In the genomic region with DNA sequence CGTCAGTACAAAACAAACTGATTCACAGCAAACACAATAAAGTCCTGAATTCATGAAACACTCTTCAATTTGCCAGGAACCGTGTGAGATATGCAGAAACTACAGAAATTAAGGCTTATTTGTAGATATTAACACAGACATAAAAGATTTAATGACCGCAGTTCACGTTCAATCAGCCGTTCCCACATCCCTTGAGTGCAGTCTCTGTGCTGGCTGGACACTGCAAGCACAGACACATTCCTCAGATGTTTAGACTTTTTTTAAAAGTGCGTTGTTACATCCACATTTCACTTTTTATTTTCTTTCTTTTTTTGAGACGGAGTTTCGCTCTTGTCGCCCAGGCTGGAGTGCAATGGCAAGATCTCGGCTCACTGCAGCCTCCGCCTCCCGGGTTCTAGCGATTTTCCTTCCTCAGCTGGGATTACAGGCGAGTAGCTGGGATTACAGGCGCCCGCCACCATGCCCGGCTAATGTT, we compare ENCODE assay signal across 8 cellular contexts.
DNase-seq lines count a peak whose midpoint lies in the region; ATAC-seq and TF ChIP-seq lines count a peak whose summit lies in the region.

No MANE protein-coding gene starts in this region.

- peak overlapping the region; percentile 80; the same call in 1 of the 2 replicates for H2AFZ ChIP-seq in OCI-LY3 (ENCODE audit: low read depth, low read length)

- H3K9ac ChIP-seq in OCI-LY3 (ENCODE audit: low read length) (peak overlapping the region; percentile 91), endocrine pancreas (ENCODE audit: control insufficient read depth, insufficient read depth, low read length) (peak overlapping the region; percentile 66), mucosa of stomach (ENCODE audit: low read length) (peak overlapping the region; percentile 84)

- no peaks in the 10 kb centered on the region for H4K20me1 ChIP-seq in OCI-LY3 (ENCODE audit: insufficient read depth, low read length)

- H3K36me3 ChIP-seq in OCI-LY3 (replicated peaks; ENCODE audit: low read depth, low read length) (peaks cover 22% of the 10 kb centered on the region), endocrine pancreas (ENCODE audit: control insufficient read depth, insufficient read depth, low read length) (no peaks in the 10 kb centered on the region), mucosa of stomach (ENCODE audit: control insufficient read depth, insufficient read depth, low read length) (no peaks in the 10 kb centered on the region)

- H3K79me2 ChIP-seq in OCI-LY3 (ENCODE audit: low read length): peaks cover 23% of the 10 kb centered on the region

- H3K27me3 ChIP-seq in OCI-LY3 (ENCODE audit: low read depth, low read length) (no peaks in the 10 kb centered on the region), endocrine pancreas (ENCODE audit: control insufficient read depth, insufficient read depth, low read length) (no peaks in the 10 kb centered on the region), mucosa of stomach (ENCODE audit: control insufficient read depth, insufficient read depth, low read length) (no peaks in the 10 kb centered on the region)

- H3K9me3 ChIP-seq in OCI-LY3 (ENCODE audit: insufficient read depth, low read length): 0 out of 2 replicates have a peak, but pooled peaks cover 7% of the 10 kb centered on the region
- no peaks in the 10 kb centered on the region for H3K9me3 ChIP-seq in endocrine pancreas (ENCODE audit: control insufficient read depth, low read length)
- no peaks in the 10 kb centered on the region for H3K9me3 ChIP-seq in mucosa of stomach (ENCODE audit: control insufficient read depth, low read length)

- H3K4me3 ChIP-seq in OCI-LY3 (ENCODE audit: low read length): peak overlapping the region; percentile 86
- peak overlapping the region; percentile 88 for H3K4me3 ChIP-seq in endocrine pancreas (ENCODE audit: control insufficient read depth, insufficient read depth, low read length)
- peak overlapping the region; percentile 69 for H3K4me3 ChIP-seq in mucosa of stomach (ENCODE audit: low read length)

- H3K4me2 ChIP-seq in OCI-LY3 (ENCODE audit: low read length): peak overlapping the region; percentile 74

- peaks cover 18% of the 10 kb centered on the region for H3K4me1 ChIP-seq in OCI-LY3 (ENCODE audit: low read length)
- peaks cover 15% of the 10 kb centered on the region for H3K4me1 ChIP-seq in endocrine pancreas (ENCODE audit: control insufficient read depth, insufficient read depth, low read length)
- no peaks in the 10 kb centered on the region for H3K4me1 ChIP-seq in mucosa of stomach (ENCODE audit: control insufficient read depth, insufficient read depth, low read length)

- ATAC-seq in HG02840 (IDR thresholded peaks at IDR 0.05; ENCODE audit: low FRiP score, unreplicated experiment): no peak

- DNase-seq in EL (peak; percentile 35), NOMO-1 treated with DMSO at 0.1 percent for 48 hours (lab: John Stamatoyannopoulos, UW; ENCODE audit: unreplicated experiment) (no peak), NCI-H1417 (lab: John Stamatoyannopoulos, UW) (no peak)
- no peak for DNase-seq in activated effector memory CD4-positive, alpha-beta T cell treated with Interleukin-2 at 50 U/mL for 16 hours

- H3K27ac ChIP-seq in OCI-LY3 (ENCODE audit: low read length): peak overlapping the region; percentile 55; the same call in 1 of the 2 replicates

- no peak for TF ChIP-seq CTCF in OCI-LY3 (IDR thresholded peaks at IDR 0.05; ENCODE audit: low read depth, low read length)
